11 cellular contexts compared by ENCODE assay signal in genomic region chrX:49322266-49322665, GRCh38. TPM values are rescaled to one million over a fixed set of nuclear protein-coding genes. Genes with fewer than 3 reads are reported as not detected.
"Had no signal": no experiment of that assay in that cellular context is flagged by ENCODE, and none has a peak within 500 bp of the region (broad histone marks: within the 10 kb centered on the region; RNA-seq: fewer than 3 reads in every experiment).

No MANE protein-coding gene starts in this region.

RNA-seq across cellular contexts. Expression of gene GAGE12J, which starts 0.4 kb away (rescaled TPM):
- total RNA-seq: OCI-LY7, PC-3, PC-9, Peyer's patch, Right ventricle myocardium inferior, Right ventricle myocardium superior, RPMI7951, SJCRH30, SJSA1 had no signal
- polyA plus RNA-seq: SK-N-SH had no signal

RNA-seq across cellular contexts. Expression of gene GAGE13, which starts 9.1 kb away (rescaled TPM):
- total RNA-seq: OCI-LY7, PC-3, PC-9, Peyer's patch, Right ventricle myocardium inferior, Right ventricle myocardium superior, SJCRH30, SJSA1 had no signal
- polyA plus RNA-seq: SK-N-SH had no signal

RNA-seq across cellular contexts. Expression of gene GAGE10, which starts 18.8 kb away (rescaled TPM):
- total RNA-seq: OCI-LY7, PC-3, PC-9, Peyer's patch, Right ventricle myocardium inferior, Right ventricle myocardium superior, RPMI7951, SJCRH30, SJSA1, SK-MEL-5 had no signal
- polyA plus RNA-seq: SK-N-SH had no signal

RNA-seq across cellular contexts. Expression of gene FOXP3, which starts 57.8 kb away (rescaled TPM):
- total RNA-seq: PC-3, PC-9, Right ventricle myocardium inferior, Right ventricle myocardium superior, RPMI7951, SJCRH30, SJSA1 had no signal
